20 cellular contexts compared by ENCODE assay signal in the genomic region with DNA sequence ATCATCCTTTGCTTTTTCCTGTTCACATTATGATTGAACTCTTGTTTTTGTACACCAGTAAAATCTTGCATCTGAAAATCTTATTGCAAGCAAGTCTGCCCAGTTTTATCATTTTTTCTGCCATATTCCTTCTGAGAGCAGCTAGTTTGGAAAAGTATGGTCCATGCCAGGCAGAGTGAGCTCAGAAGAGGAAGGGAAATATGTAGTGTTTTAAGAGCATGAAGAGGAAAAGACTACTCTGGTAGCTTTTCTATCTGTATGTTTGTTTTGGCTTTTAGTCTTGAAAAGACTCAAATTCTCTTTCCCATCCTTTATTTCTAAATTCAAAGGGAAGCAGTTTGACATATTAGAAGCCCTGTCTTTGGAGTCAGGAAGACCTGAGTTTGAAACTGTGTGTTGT.
DNase-seq lines count a peak whose midpoint lies in the region; ATAC-seq, FAIRE-seq and TF ChIP-seq lines count a peak whose summit lies in the region.
"Had no signal": no experiment of that assay in that cellular context is flagged by ENCODE, and none has a peak within 500 bp of the region (broad histone marks: within the 10 kb centered on the region; RNA-seq: fewer than 3 reads in every experiment).

No MANE protein-coding gene starts in this region.

- CTCF ChIA-PET in endothelial cell of umbilical vein (lab: Charles Lee): interaction anchor here (0.6 to 1.7 kb wide), 7 partner anchors 8 to 205 kb away, joined by 3 to 5 read pairs (median 3); no protein-coding TSS in a partner anchor

- dilution Hi-C loops in endothelial cell of umbilical vein (cut with MboI; ENCODE audit: extremely low pct_ligation_motif_present, low sequenced_read_pairs): no loop called here

- H3K36me3 ChIP-seq in endothelial cell of umbilical vein (ENCODE audit: control insufficient read depth in 2 of 2, extremely low read depth in 1 of 2, insufficient read depth in 2 of 2, low read length in 2 of 2): no peaks in the 10 kb centered on the region

- H3K27ac Mint-ChIP-seq in mesothelial cell of epicardium: peak overlapping the region; percentile 32
- H3K27ac Mint-ChIP-seq: CD4-positive, alpha-beta T cell; HFFc6; IgD-negative memory B cell had no signal

- H3K27me3 ChIP-seq in endothelial cell of umbilical vein (ENCODE audit: control insufficient read depth in 2 of 2, insufficient read depth in 2 of 2, low read length in 2 of 2): no peaks in the 10 kb centered on the region

- H3K4me3 ChIP-seq in endothelial cell of umbilical vein (replicated peaks in 1 of 3; ENCODE audit: insufficient read depth in 1 of 3, low read depth in 1 of 3, low read length in 3 of 3): no peak overlapping the region

- no peaks in the 10 kb centered on the region for H3K9me1 ChIP-seq in endothelial cell of umbilical vein (replicated peaks; ENCODE audit: control insufficient read depth, extremely low read depth, insufficient read depth, low read length)

- no peak overlapping the region for H2AFZ ChIP-seq in endothelial cell of umbilical vein (ENCODE audit: low read depth, low read length)

- peaks cover 32% of the 10 kb centered on the region for H3K4me1 Mint-ChIP-seq in mesothelial cell of epicardium
- H3K4me1 Mint-ChIP-seq: IgD-negative memory B cell had no signal

- H3K4me1 ChIP-seq in endothelial cell of umbilical vein (ENCODE audit: control insufficient read depth, extremely low read depth, insufficient read depth, low read length): no peaks in the 10 kb centered on the region
- H3K4me1 ChIP-seq: Caco-2 had no signal

- H3K27me3 Mint-ChIP-seq in mesothelial cell of epicardium (ENCODE audit: low read depth): no peaks in the 10 kb centered on the region
- H3K27me3 Mint-ChIP-seq: CD4-positive, alpha-beta T cell had no signal

- H3K79me2 ChIP-seq in endothelial cell of umbilical vein (ENCODE audit: control insufficient read depth, insufficient read depth, low read length): peaks cover 2% of the 10 kb centered on the region

- no peak overlapping the region for H3K4me2 ChIP-seq in endothelial cell of umbilical vein (ENCODE audit: insufficient read depth, low read length)

- no peak for TF ChIP-seq POLR2A in endothelial cell of umbilical vein (IDR thresholded peaks at IDR 0.05; ENCODE audit: low read depth, low read length)

- BruUV-seq in endothelial cell of umbilical vein (replicated peaks; lab: Mats Ljungman, UMichigan): no TSS peak

- peaks cover 10% of the 10 kb centered on the region for H3K36me3 Mint-ChIP-seq in mesothelial cell of epicardium
- H3K36me3 Mint-ChIP-seq: IgD-negative memory B cell had no signal

- FAIRE-seq in endothelial cell of umbilical vein (lab: Jason Lieb, UNC): peak; percentile 15
- FAIRE-seq: A204.1, D721Med, GM12892, GM18507, HepG2 had no signal

- intact Hi-C loops in endothelial cell of umbilical vein (cut with micrococcal nuclease) (no loop called here), sciatic nerve (cut with DNase I) (no loop called here)

- H3K9ac ChIP-seq in endothelial cell of umbilical vein (replicated peaks; ENCODE audit: extremely low read depth, insufficient read depth, low read length): no peak overlapping the region

- DNase-seq in endothelial cell of umbilical vein (ENCODE audit: low read depth, low spot score): peak; percentile 48
- DNase-seq in mesothelial cell of epicardium (ENCODE audit: low spot score in 2 of 2, unreplicated experiment in 2 of 2): no peak
- no peak for DNase-seq in sciatic nerve (ENCODE audit: low spot score)
- DNase-seq: Caco-2; CD4-positive, alpha-beta T cell; GDM1; GOT3; H7; HFFc6 had no signal

- H3K4me3 Mint-ChIP-seq in mesothelial cell of epicardium: no peak overlapping the region
- H3K4me3 Mint-ChIP-seq: CD4-positive, alpha-beta T cell; HFFc6; IgD-negative memory B cell had no signal

- POLR2A ChIA-PET in endothelial cell of umbilical vein (lab: Charles Lee): no interaction called here

- ATAC-seq in sciatic nerve (peak; percentile 28), GM19324 (IDR thresholded peaks at IDR 0.05; ENCODE audit: low FRiP score, unreplicated experiment) (no peak), HG02623 (IDR thresholded peaks at IDR 0.05; ENCODE audit: unreplicated experiment) (no peak), HG02885 (IDR thresholded peaks at IDR 0.05; ENCODE audit: poor library complexity, unreplicated experiment) (no peak)
- ATAC-seq: HCT116, HepG2 had no signal

- H3K9me3 ChIP-seq in endothelial cell of umbilical vein (replicated peaks; ENCODE audit: control insufficient read depth, insufficient read depth, low read length): no peaks in the 10 kb centered on the region
- H3K9me3 ChIP-seq: Caco-2 had no signal

- TF ChIP-seq CTCF in endothelial cell of umbilical vein (IDR thresholded peaks at IDR 0.05; ENCODE audit: extremely low read depth in 1 of 2, insufficient read depth in 1 of 2, low read depth in 1 of 2, low read length in 2 of 2) (no peak), mesothelial cell of epicardium (IDR thresholded peaks at IDR 0.05; ENCODE audit: unreplicated experiment) (no peak)

- no peaks in the 10 kb centered on the region for H3K9me3 Mint-ChIP-seq in mesothelial cell of epicardium
- H3K9me3 Mint-ChIP-seq: CD4-positive, alpha-beta T cell; HFFc6; IgD-negative memory B cell had no signal

- no peaks in the 10 kb centered on the region for H4K20me1 ChIP-seq in endothelial cell of umbilical vein (replicated peaks; ENCODE audit: control insufficient read depth, extremely low read depth, insufficient read depth, low read length)

- H3K27ac ChIP-seq in endothelial cell of umbilical vein (ENCODE audit: insufficient read depth, low read depth, low read length): no peak overlapping the region
- H3K27ac ChIP-seq: C4-2B had no signal

TF ChIP-seq in endothelial cell of umbilical vein, 7 proteins besides CTCF, POLR2A, EP300 and RAD21:
- TF ChIP-seq GATA2 (IDR thresholded peaks at IDR 0.05; ENCODE audit: insufficient read depth, insufficient read length, low read depth, low read length) (no peak), POLR2AphosphoS5 (IDR thresholded peaks at IDR 0.05; ENCODE audit: insufficient read depth, low read depth, low read length) (no peak), FOS (IDR thresholded peaks at IDR 0.05; ENCODE audit: borderline replicate concordance, insufficient read depth, low read length) (no peak), JUN (IDR thresholded peaks at IDR 0.05; ENCODE audit: borderline replicate concordance, insufficient read depth, insufficient read length, low read depth) (no peak)
- TF ChIP-seq, protein P1, sequence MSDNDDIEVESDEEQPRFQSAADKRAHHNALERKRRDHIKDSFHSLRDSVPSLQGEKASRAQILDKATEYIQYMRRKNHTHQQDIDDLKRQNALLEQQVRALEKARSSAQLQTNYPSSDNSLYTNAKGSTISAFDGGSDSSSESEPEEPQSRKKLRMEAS (IDR thresholded peaks at IDR 0.05; ENCODE audit: insufficient read depth, insufficient read length): no peak
